8 cellular contexts compared by ENCODE assay signal in the genomic region with DNA sequence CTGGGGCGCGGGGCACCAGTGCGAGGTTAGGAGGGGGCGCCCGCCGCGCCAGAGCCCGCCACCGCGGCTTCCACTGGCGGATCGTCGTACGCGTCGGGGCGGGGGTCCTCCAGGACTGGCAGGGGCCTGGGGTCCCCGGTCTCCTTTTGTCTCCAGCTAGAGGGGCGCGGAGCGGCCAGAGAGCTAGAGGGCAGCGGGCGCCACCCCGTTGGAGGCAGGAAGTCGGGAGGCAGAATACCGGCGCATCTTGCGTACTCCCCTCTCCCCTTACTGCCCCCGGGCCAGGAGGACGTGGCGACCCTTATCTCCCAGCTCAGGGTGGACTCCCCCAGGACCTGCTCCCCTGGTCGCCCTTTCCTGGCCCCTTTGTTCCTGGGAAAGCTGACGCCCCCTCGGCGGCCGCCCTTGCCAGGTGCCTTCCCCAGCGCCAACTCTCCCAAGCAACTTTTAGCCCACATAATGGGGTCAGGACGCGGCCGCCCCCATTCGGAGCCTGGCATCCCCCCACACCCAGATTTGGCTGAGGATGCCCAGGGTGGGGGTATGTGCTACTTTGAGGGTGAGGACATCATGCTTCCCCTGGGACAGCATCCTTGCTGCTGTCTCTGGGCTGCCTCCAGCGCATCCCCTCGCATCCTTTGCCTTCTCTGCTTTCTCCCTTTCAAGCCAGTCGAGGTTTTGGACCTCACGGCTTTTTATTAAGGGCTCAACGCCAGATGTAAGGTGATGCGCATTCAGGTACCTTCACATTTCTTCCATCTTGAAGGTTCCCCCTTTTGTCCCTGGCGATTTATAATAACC. TPM values are rescaled to one million over a fixed set of nuclear protein-coding genes. Genes with fewer than 3 reads are reported as not detected.
DNase-seq lines count a peak whose midpoint lies in the region; ATAC-seq and TF ChIP-seq lines count a peak whose summit lies in the region.

No MANE protein-coding gene starts in this region.

- H2AK5ac ChIP-seq in IMR-90 (ENCODE audit: low read depth, low read length) = no peak overlapping the region

- H2BK120ac ChIP-seq in IMR-90 (ENCODE audit: low read depth, low read length) = no peak overlapping the region

- no peak overlapping the region for H3K18ac ChIP-seq in IMR-90 (ENCODE audit: low read depth, low read length)

- POLR2A ChIA-PET in IMR-90 (lab: Charles Lee; ENCODE audit: unreplicated experiment) = no interaction called here
- POLR2A ChIA-PET in naive thymus-derived CD4-positive, alpha-beta T cell (lab: Charles Lee) = interaction anchor here (0.9 to 1.7 kb wide), 2 partner anchors 8 to 64 kb away, joined by 3 to 7 read pairs; no protein-coding TSS in a partner anchor

- H3K9me3 Mint-ChIP-seq in dendritic cell treated with granulocyte-macrophage colony-stimulating factor and Interleukin-4, amounts not matched to agents 40 ng/mL and 50 ng/mL, for 4 days = no peaks in the 10 kb centered on the region
- H3K9me3 Mint-ChIP-seq in naive thymus-derived CD4-positive, alpha-beta T cell = no peaks in the 10 kb centered on the region

- DNase-seq in IMR-90 = no peak
- DNase-seq in naive thymus-derived CD4-positive, alpha-beta T cell = peak in 6 of 9 donors; percentile 3 to 17 (median 8)
- DNase-seq in DMS114 treated with DMSO at 0.1 percent for 48 hours (lab: John Stamatoyannopoulos, UW; ENCODE audit: unreplicated experiment) = no peak
- no peak for DNase-seq in SKM-1 treated with dmso at 0.1 percent for 144 hours (lab: John Stamatoyannopoulos, UW; ENCODE audit: unreplicated experiment)
- no peak for DNase-seq in dedifferentiated amniotic fluid mesenchymal stem cell (ENCODE audit: extremely low spot score)

- no peak overlapping the region for H2BK20ac ChIP-seq in IMR-90 (ENCODE audit: low read depth, low read length)

- CTCF ChIA-PET in IMR-90 (lab: Yijun Ruan, JAX) = no interaction called here
- CTCF ChIA-PET in naive thymus-derived CD4-positive, alpha-beta T cell (lab: Charles Lee) = interaction anchor here (0.6 kb wide), 1 partner anchor 1943 kb away, joined by 3 read pairs; no protein-coding TSS in a partner anchor

- H3K27me3 Mint-ChIP-seq in dendritic cell treated with granulocyte-macrophage colony-stimulating factor and Interleukin-4, amounts not matched to agents 40 ng/mL and 50 ng/mL, for 4 days = peaks cover 36% of the 10 kb centered on the region
- peaks cover 0 to 14% (median 0%) of the 10 kb centered on the region in 5 donors for H3K27me3 Mint-ChIP-seq in naive thymus-derived CD4-positive, alpha-beta T cell

- H2AFZ ChIP-seq in ACC112 (ENCODE audit: low read length, unreplicated experiment) (peak overlapping the region; percentile 75), IMR-90 (replicated peaks; ENCODE audit: low read length, poor library complexity) (peak overlapping the region; percentile 79)

- no peak overlapping the region for H2BK5ac ChIP-seq in IMR-90 (ENCODE audit: low read depth, low read length, poor library complexity, severe bottlenecking)

- intact Hi-C loops in IMR-90 (cut with micrococcal nuclease) = loop anchor here (10.0 kb wide), 1 partner anchor 840 kb away; no protein-coding TSS in a partner anchor
- intact Hi-C loops in dendritic cell treated with granulocyte-macrophage colony-stimulating factor and Interleukin-4, amounts not matched to agents 40 ng/mL and 50 ng/mL, for 4 days (cut with micrococcal nuclease) = no loop called here
- intact Hi-C loops in naive thymus-derived CD4-positive, alpha-beta T cell (cut with micrococcal nuclease) = loop anchor here (1.0 to 10.0 kb wide), 14 partner anchors 7 to 1233 kb away; a partner anchor contains a TSS

- H3K27ac ChIP-seq in ACC112 (ENCODE audit: low read depth, low read length) (no peak overlapping the region), IMR-90 (ENCODE audit: insufficient read depth, low read length) (no peak overlapping the region)
- H3K27ac ChIP-seq in naive thymus-derived CD4-positive, alpha-beta T cell (ENCODE audit: low read depth, low read length) = peak overlapping the region; percentile 70

- dilution Hi-C loops in IMR-90 (cut with HindIII; ENCODE audit: low sequenced_read_pairs, unreplicated experiment) = no loop called here

- H3K36me3 ChIP-seq in ACC112 (ENCODE audit: insufficient read depth, low read length) (no peaks in the 10 kb centered on the region), IMR-90 (ENCODE audit: control insufficient read depth, insufficient read depth, low read length) (no peaks in the 10 kb centered on the region)
- H3K36me3 ChIP-seq in naive thymus-derived CD4-positive, alpha-beta T cell (ENCODE audit: control insufficient read depth in 2 of 3, insufficient read depth in 3 of 3, low read length in 3 of 3) = peaks cover 0 to 11% (median 0%) of the 10 kb centered on the region in 3 experiments

- H3K4me3 Mint-ChIP-seq in dendritic cell treated with granulocyte-macrophage colony-stimulating factor and Interleukin-4, amounts not matched to agents 40 ng/mL and 50 ng/mL, for 4 days = peak overlapping the region; percentile 79
- H3K4me3 Mint-ChIP-seq in naive thymus-derived CD4-positive, alpha-beta T cell = peak overlapping the region; percentile 84 to 95 (median 92)

- no peak overlapping the region for H2BK15ac ChIP-seq in IMR-90 (ENCODE audit: low read depth, low read length)

- no peak for TF ChIP-seq CTCF in IMR-90 (conservative IDR thresholded peaks at IDR 0.05; ENCODE audit: low read depth, low read length)

- no peak for TF ChIP-seq RAD21 in IMR-90 (IDR thresholded peaks at IDR 0.05; ENCODE audit: low read length)

- H3K4me3 ChIP-seq in ACC112 (ENCODE audit: low read depth, low read length) (peak overlapping the region; percentile 80), IMR-90 (ENCODE audit: insufficient read depth, low read depth, low read length) (peak overlapping the region; percentile 60)
- peak overlapping the region; percentile 62 for H3K4me3 ChIP-seq in naive thymus-derived CD4-positive, alpha-beta T cell (ENCODE audit: low read length)

- no peak overlapping the region for H4K91ac ChIP-seq in IMR-90 (ENCODE audit: insufficient read depth, low read depth, low read length)

- in situ Hi-C loops in IMR-90 (cut with MboI; ENCODE audit: low sequenced_read_pairs) = no loop called here

- no peak for TF ChIP-seq POLR2A in IMR-90 (IDR thresholded peaks at IDR 0.05; ENCODE audit: low read depth, low read length)

- no peak overlapping the region for H3K23ac ChIP-seq in IMR-90 (ENCODE audit: low read depth, low read length)

- peaks cover 11% of the 10 kb centered on the region for H3K4me1 Mint-ChIP-seq in dendritic cell treated with granulocyte-macrophage colony-stimulating factor and Interleukin-4, amounts not matched to agents 40 ng/mL and 50 ng/mL, for 4 days (ENCODE audit: low read depth)
- H3K4me1 Mint-ChIP-seq in naive thymus-derived CD4-positive, alpha-beta T cell = peaks cover 10 to 46% (median 40%) of the 10 kb centered on the region in 7 donors

- H2AK9ac ChIP-seq in IMR-90 (replicated peaks; ENCODE audit: low read depth, low read length, poor library complexity) = peak overlapping the region; percentile 78

- no peak overlapping the region for H3K56ac ChIP-seq in IMR-90 (ENCODE audit: extremely low read depth, insufficient read depth, low read length)

- H3K14ac ChIP-seq in IMR-90 (replicated peaks; ENCODE audit: low read depth, low read length) = no peak overlapping the region

- WGBS in IMR-90 (ENCODE audit: extremely low coverage in 2 of 2, insufficient read length in 1 of 2), 2 experiments = 23% methylated on average over 6 of the region's 48 CpGs; no CpG with 5 or more reads in 1 of the 2 experiments

- H3K36me3 Mint-ChIP-seq in dendritic cell treated with granulocyte-macrophage colony-stimulating factor and Interleukin-4, amounts not matched to agents 40 ng/mL and 50 ng/mL, for 4 days (ENCODE audit: low read depth) = no peaks in the 10 kb centered on the region
- no peaks in the 10 kb centered on the region for H3K36me3 Mint-ChIP-seq in naive thymus-derived CD4-positive, alpha-beta T cell

- no peaks in the 10 kb centered on the region for H3K79me2 ChIP-seq in ACC112 (ENCODE audit: control insufficient read depth, insufficient read depth, low read length, unreplicated experiment)

- H3K27me3 ChIP-seq in ACC112 (ENCODE audit: insufficient read depth, low read length) (peaks cover 41% of the 10 kb centered on the region), IMR-90 (ENCODE audit: control insufficient read depth, insufficient read depth, low read length) (peaks cover 18% of the 10 kb centered on the region)
- H3K27me3 ChIP-seq in naive thymus-derived CD4-positive, alpha-beta T cell (ENCODE audit: control insufficient read depth in 2 of 2, insufficient read depth in 2 of 2, low read length in 2 of 2) = no peaks in the 10 kb centered on the region

- H3K27ac Mint-ChIP-seq in dendritic cell treated with granulocyte-macrophage colony-stimulating factor and Interleukin-4, amounts not matched to agents 40 ng/mL and 50 ng/mL, for 4 days = no peak overlapping the region
- H3K27ac Mint-ChIP-seq in naive thymus-derived CD4-positive, alpha-beta T cell = peak overlapping the region; percentile 55 to 90 (median 80)

- no peak overlapping the region for H4K5ac ChIP-seq in IMR-90 (ENCODE audit: low read depth, low read length)

- peak overlapping the region; percentile 79 for H3K4me2 ChIP-seq in IMR-90 (ENCODE audit: low read depth, low read length)

- no peaks in the 10 kb centered on the region; the same call in 1 of the 2 replicates for H3K9me3 ChIP-seq in IMR-90 (ENCODE audit: control insufficient read depth, insufficient read depth, low read length)
- no peaks in the 10 kb centered on the region for H3K9me3 ChIP-seq in naive thymus-derived CD4-positive, alpha-beta T cell (ENCODE audit: control insufficient read depth in 2 of 3, low read length in 3 of 3)

- no peaks in the 10 kb centered on the region for H3K79me1 ChIP-seq in IMR-90 (ENCODE audit: low read depth in 1 of 2, low read length in 2 of 2)

- H3K9me1 ChIP-seq in IMR-90 (ENCODE audit: insufficient read depth, low read length) = no peaks in the 10 kb centered on the region

- ATAC-seq in GM19025 (IDR thresholded peaks at IDR 0.05; ENCODE audit: low read depth, unreplicated experiment) (peak; percentile 4), IMR-90 (ENCODE audit: low read depth) (no peak)
- ATAC-seq in naive thymus-derived CD4-positive, alpha-beta T cell = peak; percentile 3

- no peak overlapping the region for H4K8ac ChIP-seq in IMR-90 (ENCODE audit: low read depth in 2 of 2, low read length in 2 of 2)

- no TSS peak for BruUV-seq in IMR-90 (replicated peaks; lab: Mats Ljungman, UMichigan)

- H3K9ac ChIP-seq in IMR-90 (ENCODE audit: low read depth, low read length) = no peak overlapping the region

- no peaks in the 10 kb centered on the region for H4K20me1 ChIP-seq in IMR-90 (ENCODE audit: insufficient read depth, low read length)

- H3K4ac ChIP-seq in IMR-90 (ENCODE audit: low read depth, low read length) = no peak overlapping the region

- H3K4me1 ChIP-seq in ACC112 (ENCODE audit: control insufficient read depth, insufficient read depth, low read length, unreplicated experiment) (peaks cover 4% of the 10 kb centered on the region), IMR-90 (ENCODE audit: control insufficient read depth, insufficient read depth, low read length) (no peaks in the 10 kb centered on the region)
- H3K4me1 ChIP-seq in naive thymus-derived CD4-positive, alpha-beta T cell (ENCODE audit: control insufficient read depth in 2 of 2, insufficient read depth in 2 of 2, low read length in 2 of 2) = peaks cover 0 to 12% of the 10 kb centered on the region in 2 donors

RNA-seq across cellular contexts. Expression of a gene that starts 1.0 kb away (rescaled TPM):
- total RNA-seq in IMR-90 (2012; rRNA removed) = 0.56 and 0.90 TPM in 2 replicates
- 0.14 and 0.47 TPM in 2 replicates for polyA plus RNA-seq in IMR-90 (2012; rRNA removed)
- polyA plus RNA-seq in IMR-90 (2012; cell fraction: cytosol; rRNA removed) = 0.02 and 0.18 TPM in 2 replicates
- 0.31 and 0.46 TPM in 2 replicates for polyA plus RNA-seq in IMR-90 (2012; cell fraction: nucleus; rRNA removed; ENCODE audit: low replicate concordance)
- total RNA-seq in naive thymus-derived CD4-positive, alpha-beta T cell = 10 to 100 TPM in 4 of 5 experiments, 1 to 10 TPM in 1; 6.3 to 25.3 (median 16.9) TPM
- 10 to 100 TPM; 11.1 to 13.6 TPM for polyA plus RNA-seq in naive thymus-derived CD4-positive, alpha-beta T cell

Comparison
In these comparisons a context has a peak if more than half of its experiments do, and no peak if none do; other contexts are left out.
1. DNase-seq: peak in naive thymus-derived CD4-positive, alpha-beta T cell (6 of 9); none in IMR-90 (single experiment), DMS114 treated with DMSO at 0.1 percent for 48 hours (single experiment), SKM-1 treated with dmso at 0.1 percent for 144 hours (single experiment) and dedifferentiated amniotic fluid mesenchymal stem cell (single experiment).
2. Peak in every context shown above with its lines, with median percentiles within 50 percentile points of each other: H3K4me3 ChIP-seq.